20 cellular contexts compared by ENCODE assay signal in genomic region chr10:35274511-35275060, GRCh38.
DNase-seq lines count a peak whose midpoint lies in the region; ATAC-seq, FAIRE-seq and TF ChIP-seq lines count a peak whose summit lies in the region.
"Had no signal": no experiment of that assay in that cellular context is flagged by ENCODE, and none has a peak within 500 bp of the region (broad histone marks: within the 10 kb centered on the region; RNA-seq: fewer than 3 reads in every experiment).

No MANE protein-coding gene starts in this region.

- intact Hi-C loops in vagina (cut with DNase I): no loop called here

- DNase-seq in NCI-H1694 treated with DMSO at 0.1 percent for 48 hours (lab: John Stamatoyannopoulos, UW): peak; percentile 99
- DNase-seq in NCI-H524 treated with DMSO at 0.1 percent for 48 hours (lab: John Stamatoyannopoulos, UW): peak; percentile 90
- no peak for DNase-seq in bronchial epithelial cell (ENCODE audit: low read depth)
- DNase-seq in vagina (ENCODE audit: extremely low spot score in 2 of 2): no peak
- DNase-seq in GM10266 (ENCODE audit: extremely low spot score): no peak
- no peak for DNase-seq in stimulated activated naive CD4-positive, alpha-beta T cell treated with Interleukin-2 at 50 U/mL for 16 hours (lab: John Stamatoyannopoulos, UW)
- DNase-seq: ACHN; C1 segment of cervical spinal cord; CD8-positive, alpha-beta memory T cell; GDM1; H9; IMR-90; NCI-H1436; NCI-H2029 treated with DMSO at 0.1 percent for 48 hours; NCI-H2227 treated with DMSO at 0.1 percent for 48 hours; NCI-H526 had no signal

- H3K36me3 ChIP-seq in bronchial epithelial cell (ENCODE audit: control insufficient read depth, insufficient read depth, low read length): no peaks in the 10 kb centered on the region
- H3K36me3 ChIP-seq in vagina: no peaks in the 10 kb centered on the region
- H3K36me3 ChIP-seq: SJSA1 had no signal

- H3K27me3 ChIP-seq in bronchial epithelial cell (ENCODE audit: control insufficient read depth, insufficient read depth, low read length): no peaks in the 10 kb centered on the region
- H3K27me3 ChIP-seq in vagina: no peaks in the 10 kb centered on the region
- H3K27me3 ChIP-seq: SJSA1 had no signal

- no peaks in the 10 kb centered on the region for H3K9me3 ChIP-seq in vagina
- H3K9me3 ChIP-seq: SJSA1 had no signal

- TF ChIP-seq CTCF in bronchial epithelial cell (IDR thresholded peaks at IDR 0.05; ENCODE audit: insufficient read depth, low read length, severe bottlenecking) (no peak), vagina (IDR thresholded peaks at IDR 0.05) (no peak), GM10266 (IDR thresholded peaks at IDR 0.05; ENCODE audit: control insufficient read depth, insufficient read depth, low read depth, missing control alignments) (no peak)

- no peaks in the 10 kb centered on the region for H3K4me1 ChIP-seq in vagina

- no peak overlapping the region for H3K4me3 ChIP-seq in bronchial epithelial cell (ENCODE audit: low read depth, low read length)
- no peak overlapping the region for H3K4me3 ChIP-seq in vagina
- H3K4me3 ChIP-seq: SJSA1 had no signal

- FAIRE-seq in bronchial epithelial cell (lab: Jason Lieb, UNC): peak; percentile 18

- no peak for ATAC-seq in HG03469 (IDR thresholded peaks at IDR 0.05; ENCODE audit: unreplicated experiment)
- ATAC-seq: Panc1 had no signal

- no peak for TF ChIP-seq POLR2A in vagina (IDR thresholded peaks at IDR 0.05)

- H3K27ac ChIP-seq in vagina: no peak overlapping the region
- H3K27ac ChIP-seq: HL-60, SJSA1 had no signal

Comparison
In these comparisons a context has a peak if more than half of its experiments do, and no peak if none do; other contexts are left out.
1. DNase-seq: peak in NCI-H1694 treated with DMSO at 0.1 percent for 48 hours (single experiment) and NCI-H524 treated with DMSO at 0.1 percent for 48 hours (single experiment); none in bronchial epithelial cell (single experiment), vagina (0 of 2), GM10266 (single experiment) and stimulated activated naive CD4-positive, alpha-beta T cell treated with Interleukin-2 at 50 U/mL for 16 hours (single experiment).